In genomic region chr17:45976755-45977505, GRCh38 we compare ENCODE assay signal across 1 cellular context.
TF ChIP-seq lines count a peak whose summit lies in the region.

No MANE protein-coding gene starts in this region.

TF ChIP-seq in SK-N-SH treated with all-trans-retinoic acid at 6 μM for 48 hours, 23 proteins besides CTCF, POLR2A, EP300 and RAD21 (continued from another document):
- TF ChIP-seq, protein P1, sequence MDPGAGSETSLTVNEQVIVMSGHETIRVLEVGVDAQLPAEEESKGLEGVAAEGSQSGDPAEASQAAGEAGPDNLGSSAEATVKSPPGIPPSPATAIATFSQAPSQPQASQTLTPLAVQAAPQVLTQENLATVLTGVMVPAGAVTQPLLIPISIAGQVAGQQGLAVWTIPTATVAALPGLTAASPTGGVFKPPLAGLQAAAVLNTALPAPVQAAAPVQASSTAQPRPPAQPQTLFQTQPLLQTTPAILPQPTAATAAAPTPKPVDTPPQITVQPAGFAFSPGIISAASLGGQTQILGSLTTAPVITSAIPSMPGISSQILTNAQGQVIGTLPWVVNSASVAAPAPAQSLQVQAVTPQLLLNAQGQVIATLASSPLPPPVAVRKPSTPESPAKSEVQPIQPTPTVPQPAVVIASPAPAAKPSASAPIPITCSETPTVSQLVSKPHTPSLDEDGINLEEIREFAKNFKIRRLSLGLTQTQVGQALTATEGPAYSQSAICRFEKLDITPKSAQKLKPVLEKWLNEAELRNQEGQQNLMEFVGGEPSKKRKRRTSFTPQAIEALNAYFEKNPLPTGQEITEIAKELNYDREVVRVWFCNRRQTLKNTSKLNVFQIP (CRISPR knock-in tag; IDR thresholded peaks at IDR 0.05; ENCODE audit: borderline replicate concordance, low read depth), result no peak
- no peak for TF ChIP-seq PATZ1 (CRISPR knock-in tag; IDR thresholded peaks at IDR 0.05; ENCODE audit: borderline replicate concordance)
- TF ChIP-seq, protein P2, sequence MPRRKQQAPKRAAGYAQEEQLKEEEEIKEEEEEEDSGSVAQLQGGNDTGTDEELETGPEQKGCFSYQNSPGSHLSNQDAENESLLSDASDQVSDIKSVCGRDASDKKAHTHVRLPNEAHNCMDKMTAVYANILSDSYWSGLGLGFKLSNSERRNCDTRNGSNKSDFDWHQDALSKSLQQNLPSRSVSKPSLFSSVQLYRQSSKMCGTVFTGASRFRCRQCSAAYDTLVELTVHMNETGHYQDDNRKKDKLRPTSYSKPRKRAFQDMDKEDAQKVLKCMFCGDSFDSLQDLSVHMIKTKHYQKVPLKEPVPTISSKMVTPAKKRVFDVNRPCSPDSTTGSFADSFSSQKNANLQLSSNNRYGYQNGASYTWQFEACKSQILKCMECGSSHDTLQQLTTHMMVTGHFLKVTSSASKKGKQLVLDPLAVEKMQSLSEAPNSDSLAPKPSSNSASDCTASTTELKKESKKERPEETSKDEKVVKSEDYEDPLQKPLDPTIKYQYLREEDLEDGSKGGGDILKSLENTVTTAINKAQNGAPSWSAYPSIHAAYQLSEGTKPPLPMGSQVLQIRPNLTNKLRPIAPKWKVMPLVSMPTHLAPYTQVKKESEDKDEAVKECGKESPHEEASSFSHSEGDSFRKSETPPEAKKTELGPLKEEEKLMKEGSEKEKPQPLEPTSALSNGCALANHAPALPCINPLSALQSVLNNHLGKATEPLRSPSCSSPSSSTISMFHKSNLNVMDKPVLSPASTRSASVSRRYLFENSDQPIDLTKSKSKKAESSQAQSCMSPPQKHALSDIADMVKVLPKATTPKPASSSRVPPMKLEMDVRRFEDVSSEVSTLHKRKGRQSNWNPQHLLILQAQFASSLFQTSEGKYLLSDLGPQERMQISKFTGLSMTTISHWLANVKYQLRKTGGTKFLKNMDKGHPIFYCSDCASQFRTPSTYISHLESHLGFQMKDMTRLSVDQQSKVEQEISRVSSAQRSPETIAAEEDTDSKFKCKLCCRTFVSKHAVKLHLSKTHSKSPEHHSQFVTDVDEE (CRISPR knock-in tag; IDR thresholded peaks at IDR 0.05), result no peak
- no peak for TF ChIP-seq ESRRG (CRISPR knock-in tag; IDR thresholded peaks at IDR 0.05)
- TF ChIP-seq BACH2 (CRISPR knock-in tag; IDR thresholded peaks at IDR 0.05; ENCODE audit: borderline replicate concordance), result no peak
